In the genomic region with DNA sequence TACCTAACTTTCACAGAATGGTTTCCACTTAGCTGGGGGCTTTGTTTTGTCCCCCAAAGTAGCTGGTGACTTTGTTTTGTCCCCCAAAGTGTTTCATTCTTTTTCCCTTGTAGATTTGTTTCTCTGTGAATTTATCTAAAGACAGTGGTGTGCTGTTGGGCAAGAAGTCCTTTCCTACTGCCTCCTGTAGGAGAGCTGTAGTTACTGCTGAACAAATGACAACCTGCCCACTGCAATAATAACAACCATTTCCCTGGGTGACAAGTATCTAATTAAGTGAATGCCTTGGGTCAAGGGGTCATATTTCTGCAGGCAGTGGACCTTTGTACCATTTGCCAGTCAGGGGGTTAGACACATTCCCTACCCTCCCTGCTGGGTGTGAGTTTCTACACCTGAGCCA, we compare ENCODE assay signal across 31 cellular contexts.
DNase-seq lines count a peak whose midpoint lies in the region; ATAC-seq, FAIRE-seq and TF ChIP-seq lines count a peak whose summit lies in the region.
"Had no signal": no experiment of that assay in that cellular context is flagged by ENCODE, and none has a peak within 500 bp of the region (broad histone marks: within the 10 kb centered on the region; RNA-seq: fewer than 3 reads in every experiment).

No MANE protein-coding gene starts in this region.

- H3K4ac ChIP-seq in H1 (replicated peaks; ENCODE audit: insufficient read length, low read depth, low read length) = no peak overlapping the region

- TF ChIP-seq EP300 in H1 (IDR thresholded peaks at IDR 0.05; ENCODE audit: borderline replicate concordance in 1 of 2, low read depth in 2 of 2, low read length in 2 of 2) = no peak

- H4K91ac ChIP-seq in H1 (replicated peaks; ENCODE audit: insufficient read length, low read length) = no peak overlapping the region

- H3K4me2 ChIP-seq in H1 (ENCODE audit: insufficient read depth in 1 of 2, low read depth in 2 of 2, low read length in 2 of 2) = no peak overlapping the region

- peaks cover 2% of the 10 kb centered on the region; the same call in 1 of the 2 replicates for H3K23me2 ChIP-seq in H1 (ENCODE audit: low read depth, low read length)

- POLR2A ChIA-PET in H1 (lab: Charles Lee; ENCODE audit: partially characterized antibody) = no interaction called here

- 0 out of 3 replicates have a peak, but pooled peaks have one; percentile 14 for TF ChIP-seq CTCF in GM12872 (IDR thresholded peaks at IDR 0.05; ENCODE audit: insufficient read depth, low read depth, low read length)
- TF ChIP-seq CTCF in H1 (IDR thresholded peaks at IDR 0.05; ENCODE audit: control extremely low read depth in 1 of 3, insufficient read depth in 1 of 3, low read depth in 1 of 3, low read length in 3 of 3) = peak in 2 of 3 experiments; percentile 31 to 55; a peak in 3 of 4 replicates

- no peaks in the 10 kb centered on the region for H4K20me1 ChIP-seq in H1 (replicated peaks in 1 of 2; ENCODE audit: control insufficient read depth in 1 of 2, insufficient read depth in 2 of 2, low read length in 2 of 2)

- H3K23ac ChIP-seq in H1 (ENCODE audit: insufficient read length) = no peak overlapping the region

- H2BK12ac ChIP-seq in H1 (ENCODE audit: low read depth, low read length) = no peak overlapping the region

- TF ChIP-seq RAD21 in H1 (IDR thresholded peaks at IDR 0.05 in 1 of 2, conservative IDR thresholded peaks at IDR 0.05 in 1 of 2; ENCODE audit: low read depth in 2 of 2, low read length in 2 of 2) = peak; percentile 38 to 50

- no peaks in the 10 kb centered on the region for H3K9me3 ChIP-seq in H1 (ENCODE audit: insufficient read depth in 2 of 2, low read depth in 1 of 2, low read length in 1 of 2)
- H3K9me3 ChIP-seq: gastroesophageal sphincter, lower lobe of right lung had no signal

- no peaks in the 10 kb centered on the region for H3K27me3 ChIP-seq in H1 (replicated peaks in 1 of 4; ENCODE audit: control insufficient read depth in 3 of 4, extremely low read depth in 1 of 4, insufficient read depth in 3 of 4, low read length in 3 of 4)
- H3K27me3 ChIP-seq: gastroesophageal sphincter had no signal

- H2BK5ac ChIP-seq in H1 (ENCODE audit: low read depth, low read length) = no peak overlapping the region

- H3K27ac ChIP-seq in H1 (ENCODE audit: low read depth, low read length) = no peak overlapping the region
- H3K27ac ChIP-seq: gastroesophageal sphincter, lower lobe of right lung had no signal

- no peak overlapping the region for H3K14ac ChIP-seq in H1 (ENCODE audit: insufficient read length)

- DNase-seq in NCI-H69 (lab: John Stamatoyannopoulos, UW) = peak; percentile 30
- no peak for DNase-seq in H1 (ENCODE audit: low read depth in 1 of 2, low spot score in 2 of 2)
- no peak for DNase-seq in NCI-H2107 treated with DMSO at 0.1 percent for 48 hours (lab: John Stamatoyannopoulos, UW; ENCODE audit: unreplicated experiment)
- no peak for DNase-seq in C1 segment of cervical spinal cord (lab: John Stamatoyannopoulos, UW)
- no peak for DNase-seq in mucosa of gallbladder (ENCODE audit: low spot score)
- DNase-seq: activated CD4-positive, alpha-beta T cell treated with anti-CD3 and anti-CD28 coated beads, Interleukin-2, amount 50 U/mL, for 1 hour; activated CD4-positive, CD25-positive, alpha-beta regulatory T cell; activated CD8-positive, alpha-beta memory T cell treated with anti-CD3 and anti-CD28 coated beads, Interleukin-2, amount 10 ng/mL, durations not matched to agents 7 days and 5 days; activated gamma-delta T cell; activated naive CD8-positive, alpha-beta T cell treated with anti-CD3 and anti-CD28 coated beads, Interleukin-2, amount 10 ng/mL, durations not matched to agents 7 days and 5 days; activated T-cell treated with anti-CD3 and anti-CD28 coated beads, Interleukin-2, amount 50 U/mL, for 4 hours; aorta; Calu3; CD4-positive, CD25-positive, alpha-beta regulatory T cell; DMS79 treated with DMSO at 0.1 percent for 48 hours; GOT3; lower lobe of right lung; natural killer cell; NCI-H1417 treated with DMSO at 0.1 percent for 48 hours; NCI-H2081 treated with DMSO at 0.1 percent for 48 hours; NCI-H82; stimulated activated CD4-positive, alpha-beta T cell treated with anti-CD3 and anti-CD28 coated beads, Interleukin-15, amount 100 ng/mL, for 24 hours; substantia nigra; T-cell; trophoblast cell had no signal

- no peaks in the 10 kb centered on the region for H3K36me3 ChIP-seq in H1 (ENCODE audit: control insufficient read depth in 2 of 4, insufficient read depth in 4 of 4, low read length in 3 of 4)
- H3K36me3 ChIP-seq: gastroesophageal sphincter, lower lobe of right lung had no signal

- no peaks in the 10 kb centered on the region for H3K79me2 ChIP-seq in H1 (ENCODE audit: control insufficient read depth in 1 of 2, insufficient read depth in 2 of 2, low read length in 2 of 2)

- no peak overlapping the region for H3K56ac ChIP-seq in H1 (replicated peaks; ENCODE audit: insufficient read length, low read depth, low read length)

- no peak overlapping the region for H2AK5ac ChIP-seq in H1 (ENCODE audit: low read depth, low read length)

- H2BK15ac ChIP-seq in H1 (ENCODE audit: low read length) = no peak overlapping the region

- CTCF ChIA-PET in H1 (lab: Charles Lee; ENCODE audit: partially characterized antibody) = interaction anchor here (0.5 to 1.8 kb wide), 26 partner anchors 9 to 548 kb away, joined by 3 to 10 read pairs (median 3); no protein-coding TSS in a partner anchor

- ATAC-seq in HG02970 (IDR thresholded peaks at IDR 0.05; ENCODE audit: low FRiP score, unreplicated experiment) = no peak
- ATAC-seq: activated CD8-positive, alpha-beta memory T cell treated with anti-CD3 and anti-CD28 coated beads, Interleukin-2, amount 10 ng/mL, durations not matched to agents 7 days and 5 days; activated T-cell treated with anti-CD3 and anti-CD28 coated beads, Interleukin-2, amount 50 U/mL, for 4 hours; gastroesophageal sphincter; lower lobe of right lung; natural killer cell; stimulated activated memory B cell treated with anti-CD40 and anti-IgM and Interleukin-4, amounts not matched to agents 10 μg/mL and 1 μg/mL and 100 μg/mL, for 72 hours; T-cell had no signal

- H3K9ac ChIP-seq in H1 (replicated peaks in 1 of 4; ENCODE audit: extremely low read depth in 1 of 4, low read depth in 3 of 4, low read length in 3 of 4) = no peak overlapping the region

- H2AFZ ChIP-seq in H1 (ENCODE audit: low read length) = no peak overlapping the region

- no peak overlapping the region for H3K18ac ChIP-seq in H1 (ENCODE audit: extremely low read depth, low read length)

- FAIRE-seq in H1 (lab: Jason Lieb, UNC) = peak; percentile 19
- FAIRE-seq: bronchial epithelial cell, endothelial cell of umbilical vein had no signal

- no peaks in the 10 kb centered on the region; the same call in 1 of the 2 replicates for H3K79me1 ChIP-seq in H1 (ENCODE audit: low read depth, low read length)

- no peak for TF ChIP-seq POLR2A in H1 (IDR thresholded peaks at IDR 0.05; ENCODE audit: control extremely low read depth in 1 of 2, low read depth in 2 of 2, low read length in 2 of 2)

- H3K4me1 ChIP-seq in H1 (replicated peaks in 1 of 4; ENCODE audit: control insufficient read depth in 3 of 4, insufficient read depth in 4 of 4, low read length in 3 of 4) = peaks cover 2 to 4% (median 3%) of the 10 kb centered on the region in 4 experiments; a peak in 5 of 7 replicates

- H4K5ac ChIP-seq in H1 (ENCODE audit: insufficient read length, low read depth, low read length) = no peak overlapping the region

- H4K8ac ChIP-seq in H1 (ENCODE audit: extremely low read depth, insufficient read depth, low read length) = no peak overlapping the region

- no peak overlapping the region for H2BK120ac ChIP-seq in H1 (replicated peaks; ENCODE audit: low read depth, low read length)

- no peak overlapping the region for H2BK20ac ChIP-seq in H1 (ENCODE audit: low read length)

- H3K4me3 ChIP-seq in H1 (ENCODE audit: extremely low read depth in 1 of 4, insufficient read depth in 2 of 4, low read depth in 3 of 4, low read length in 4 of 4) = no peak overlapping the region
- H3K4me3 ChIP-seq: gastroesophageal sphincter, lower lobe of right lung had no signal

TF ChIP-seq in H1, 55 proteins besides CTCF, POLR2A, EP300 and RAD21:
- TF ChIP-seq, protein P1, sequence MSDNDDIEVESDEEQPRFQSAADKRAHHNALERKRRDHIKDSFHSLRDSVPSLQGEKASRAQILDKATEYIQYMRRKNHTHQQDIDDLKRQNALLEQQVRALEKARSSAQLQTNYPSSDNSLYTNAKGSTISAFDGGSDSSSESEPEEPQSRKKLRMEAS (IDR thresholded peaks at IDR 0.05) = no peak
- TF ChIP-seq BRCA1 (IDR thresholded peaks at IDR 0.05; ENCODE audit: low read depth, low read length) = no peak
- no peak for TF ChIP-seq SIRT6 (IDR thresholded peaks at IDR 0.05; ENCODE audit: low read length)
- TF ChIP-seq CHD1 (IDR thresholded peaks at IDR 0.05; ENCODE audit: low read depth, low read length) = no peak
- TF ChIP-seq PHF8 (conservative IDR thresholded peaks at IDR 0.05; ENCODE audit: low read depth, low read length) = no peak
- no peak for TF ChIP-seq KDM4A (IDR thresholded peaks at IDR 0.05; ENCODE audit: low read depth, low read length, severe bottlenecking)
- TF ChIP-seq NRF1 (IDR thresholded peaks at IDR 0.05; ENCODE audit: low read depth, low read length) = no peak
- no peak for TF ChIP-seq CEBPB (IDR thresholded peaks at IDR 0.05; ENCODE audit: low read depth, low read length)
- no peak for TF ChIP-seq CBX8 (IDR thresholded peaks at IDR 0.05; ENCODE audit: borderline replicate concordance, low read depth, low read length)
